Comparison of ENCODE assay signal across 8 cellular contexts in genomic region chr16:9053006-9053601, GRCh38. TPM values are rescaled to one million over a fixed set of nuclear protein-coding genes. Genes with fewer than 3 reads are reported as not detected.
DNase-seq lines count a peak whose midpoint lies in the region; ATAC-seq and TF ChIP-seq lines count a peak whose summit lies in the region.

No MANE protein-coding gene starts in this region.

- peaks cover 12% of the 10 kb centered on the region for H3F3A ChIP-seq in GM23338 (replicated peaks; ENCODE audit: low read depth)

- no peaks in the 10 kb centered on the region; the same call in 1 of the 2 replicates for H3K9me2 ChIP-seq in GM23338 (ENCODE audit: insufficient read depth)

- H3K4me3 Mint-ChIP-seq in GM23338, result peak overlapping the region; percentile 75
- H3K4me3 Mint-ChIP-seq in neural crest cell, result peak overlapping the region; percentile 69
- no peak overlapping the region for H3K4me3 Mint-ChIP-seq in T-helper 17 cell

- H4K20me1 ChIP-seq in GM23338 (replicated peaks; ENCODE audit: insufficient read depth), result no peaks in the 10 kb centered on the region
- no peaks in the 10 kb centered on the region for H4K20me1 ChIP-seq in OCI-LY3 (ENCODE audit: insufficient read depth, low read length)

- H2AFZ ChIP-seq in GM23338, result peak overlapping the region; percentile 72; the same call in 1 of the 2 replicates
- no peak overlapping the region for H2AFZ ChIP-seq in OCI-LY3 (ENCODE audit: low read depth, low read length)

- H3K27ac Mint-ChIP-seq in GM23338 (peak overlapping the region; percentile 96), neural crest cell (ENCODE audit: unreplicated experiment) (peak overlapping the region; percentile 78), T-helper 17 cell (no peak overlapping the region)

- H3K4me1 ChIP-seq in A673 (ENCODE audit: insufficient read depth, low read length, poor library complexity, severe bottlenecking) (peaks cover 3% of the 10 kb centered on the region), GM23338 (ENCODE audit: insufficient read depth) (peaks cover 3% of the 10 kb centered on the region), OCI-LY3 (ENCODE audit: low read length) (peaks cover 3% of the 10 kb centered on the region)

- H3K4me2 ChIP-seq in GM23338 (peak overlapping the region; percentile 70), OCI-LY3 (ENCODE audit: low read length) (peak overlapping the region; percentile 6; the same call in 1 of the 2 replicates)

- intact Hi-C loops in A673 (cut with micrococcal nuclease; ENCODE audit: unreplicated experiment), result no loop called here

- ATAC-seq in GM23338, result peak; percentile 93
- ATAC-seq in HG03045 (IDR thresholded peaks at IDR 0.05; ENCODE audit: unreplicated experiment), result no peak
- no peak for ATAC-seq in T-helper 17 cell

- H3K4me3 ChIP-seq in A673 (ENCODE audit: low read depth, low read length, poor library complexity, severe bottlenecking) (no peak overlapping the region), GM23338 (peak overlapping the region; percentile 38), OCI-LY3 (ENCODE audit: low read length) (no peak overlapping the region)

- H3K36me3 Mint-ChIP-seq in GM23338 (ENCODE audit: low read depth) (peaks cover 7% of the 10 kb centered on the region; the same call in 1 of the 3 replicates), neural crest cell (ENCODE audit: low read depth) (no peaks in the 10 kb centered on the region), T-helper 17 cell (ENCODE audit: low read depth) (no peaks in the 10 kb centered on the region)

- peaks cover 11% of the 10 kb centered on the region for H3K27me3 Mint-ChIP-seq in GM23338 (ENCODE audit: insufficient read depth, low read depth, poor library complexity)
- H3K27me3 Mint-ChIP-seq in neural crest cell (ENCODE audit: low read depth), result no peaks in the 10 kb centered on the region
- peaks cover 7% of the 10 kb centered on the region for H3K27me3 Mint-ChIP-seq in T-helper 17 cell

- H3K79me2 ChIP-seq in GM23338 (replicated peaks; ENCODE audit: insufficient read depth) (peaks cover 12% of the 10 kb centered on the region; the same call in 1 of the 2 replicates), OCI-LY3 (ENCODE audit: low read length) (no peaks in the 10 kb centered on the region)

- CTCF ChIA-PET in A673 (lab: Charles Lee), result no interaction called here

- H3K9me3 Mint-ChIP-seq in GM23338, result no peaks in the 10 kb centered on the region
- H3K9me3 Mint-ChIP-seq in neural crest cell, result peaks cover 7% of the 10 kb centered on the region

- H3K9me3 ChIP-seq in A673 (ENCODE audit: low read depth, low read length, poor library complexity, severe bottlenecking) (no peaks in the 10 kb centered on the region), OCI-LY3 (ENCODE audit: insufficient read depth, low read length) (no peaks in the 10 kb centered on the region), T-helper 17 cell (ENCODE audit: control insufficient read depth, low read length, poor library complexity, severe bottlenecking) (no peaks in the 10 kb centered on the region)

- TF ChIP-seq CTCF in A673 (conservative IDR thresholded peaks at IDR 0.05; ENCODE audit: low read depth, low read length) (no peak), GM23338 (conservative IDR thresholded peaks at IDR 0.05; ENCODE audit: low read depth in 2 of 2) (no peak), OCI-LY3 (IDR thresholded peaks at IDR 0.05; ENCODE audit: low read depth, low read length) (no peak), neural crest cell (conservative IDR thresholded peaks at IDR 0.05) (no peak)

- BruUV-seq in A673 (replicated peaks; lab: Mats Ljungman, UMichigan), result no TSS peak

- H3K9ac ChIP-seq in OCI-LY3 (ENCODE audit: low read length), result no peak overlapping the region

- H3K27me3 ChIP-seq in A673 (replicated peaks; ENCODE audit: insufficient read depth, low read depth, low read length, poor library complexity) (no peaks in the 10 kb centered on the region), GM23338 (ENCODE audit: insufficient read depth) (no peaks in the 10 kb centered on the region), OCI-LY3 (ENCODE audit: low read depth, low read length) (no peaks in the 10 kb centered on the region)

- DNase-seq in A673 (ENCODE audit: low spot score) (peak; percentile 71), GM23338 (ENCODE audit: low spot score) (peak; percentile 99), fibroblast of gingiva (ENCODE audit: low read depth) (peak; percentile 42), neural crest cell (ENCODE audit: low read depth, low spot score) (peak; percentile 67), T-helper 17 cell (no peak), amniotic stem cell (lab: John Stamatoyannopoulos, UW) (no peak)

- POLR2A ChIA-PET in A673 (lab: Charles Lee; ENCODE audit: low non-redundant PET), result interaction anchor here (0.6 kb wide), 1 partner anchor 38 kb away, joined by 10 read pairs; no protein-coding TSS in a partner anchor

- peaks cover 12% of the 10 kb centered on the region for H3K4me1 Mint-ChIP-seq in GM23338
- peaks cover 10% of the 10 kb centered on the region for H3K4me1 Mint-ChIP-seq in neural crest cell
- peaks cover under 1% of the 10 kb centered on the region for H3K4me1 Mint-ChIP-seq in T-helper 17 cell

- H3K27ac ChIP-seq in A673 (ENCODE audit: low read depth, low read length, poor library complexity, severe bottlenecking) (no peak overlapping the region), GM23338 (ENCODE audit: low read depth) (peak overlapping the region; percentile 76; the same call in 1 of the 2 replicates), OCI-LY3 (ENCODE audit: low read length) (no peak overlapping the region)

- H3K36me3 ChIP-seq in A673 (ENCODE audit: insufficient read depth, low read length, poor library complexity, severe bottlenecking), result no peaks in the 10 kb centered on the region
- no peaks in the 10 kb centered on the region for H3K36me3 ChIP-seq in GM23338 (ENCODE audit: insufficient read depth)
- no peaks in the 10 kb centered on the region for H3K36me3 ChIP-seq in OCI-LY3 (replicated peaks; ENCODE audit: low read depth, low read length)

TF ChIP-seq in GM23338, 12 proteins besides CTCF, POLR2A, EP300 and RAD21 (continues in another document):
- TF ChIP-seq, protein P1, sequence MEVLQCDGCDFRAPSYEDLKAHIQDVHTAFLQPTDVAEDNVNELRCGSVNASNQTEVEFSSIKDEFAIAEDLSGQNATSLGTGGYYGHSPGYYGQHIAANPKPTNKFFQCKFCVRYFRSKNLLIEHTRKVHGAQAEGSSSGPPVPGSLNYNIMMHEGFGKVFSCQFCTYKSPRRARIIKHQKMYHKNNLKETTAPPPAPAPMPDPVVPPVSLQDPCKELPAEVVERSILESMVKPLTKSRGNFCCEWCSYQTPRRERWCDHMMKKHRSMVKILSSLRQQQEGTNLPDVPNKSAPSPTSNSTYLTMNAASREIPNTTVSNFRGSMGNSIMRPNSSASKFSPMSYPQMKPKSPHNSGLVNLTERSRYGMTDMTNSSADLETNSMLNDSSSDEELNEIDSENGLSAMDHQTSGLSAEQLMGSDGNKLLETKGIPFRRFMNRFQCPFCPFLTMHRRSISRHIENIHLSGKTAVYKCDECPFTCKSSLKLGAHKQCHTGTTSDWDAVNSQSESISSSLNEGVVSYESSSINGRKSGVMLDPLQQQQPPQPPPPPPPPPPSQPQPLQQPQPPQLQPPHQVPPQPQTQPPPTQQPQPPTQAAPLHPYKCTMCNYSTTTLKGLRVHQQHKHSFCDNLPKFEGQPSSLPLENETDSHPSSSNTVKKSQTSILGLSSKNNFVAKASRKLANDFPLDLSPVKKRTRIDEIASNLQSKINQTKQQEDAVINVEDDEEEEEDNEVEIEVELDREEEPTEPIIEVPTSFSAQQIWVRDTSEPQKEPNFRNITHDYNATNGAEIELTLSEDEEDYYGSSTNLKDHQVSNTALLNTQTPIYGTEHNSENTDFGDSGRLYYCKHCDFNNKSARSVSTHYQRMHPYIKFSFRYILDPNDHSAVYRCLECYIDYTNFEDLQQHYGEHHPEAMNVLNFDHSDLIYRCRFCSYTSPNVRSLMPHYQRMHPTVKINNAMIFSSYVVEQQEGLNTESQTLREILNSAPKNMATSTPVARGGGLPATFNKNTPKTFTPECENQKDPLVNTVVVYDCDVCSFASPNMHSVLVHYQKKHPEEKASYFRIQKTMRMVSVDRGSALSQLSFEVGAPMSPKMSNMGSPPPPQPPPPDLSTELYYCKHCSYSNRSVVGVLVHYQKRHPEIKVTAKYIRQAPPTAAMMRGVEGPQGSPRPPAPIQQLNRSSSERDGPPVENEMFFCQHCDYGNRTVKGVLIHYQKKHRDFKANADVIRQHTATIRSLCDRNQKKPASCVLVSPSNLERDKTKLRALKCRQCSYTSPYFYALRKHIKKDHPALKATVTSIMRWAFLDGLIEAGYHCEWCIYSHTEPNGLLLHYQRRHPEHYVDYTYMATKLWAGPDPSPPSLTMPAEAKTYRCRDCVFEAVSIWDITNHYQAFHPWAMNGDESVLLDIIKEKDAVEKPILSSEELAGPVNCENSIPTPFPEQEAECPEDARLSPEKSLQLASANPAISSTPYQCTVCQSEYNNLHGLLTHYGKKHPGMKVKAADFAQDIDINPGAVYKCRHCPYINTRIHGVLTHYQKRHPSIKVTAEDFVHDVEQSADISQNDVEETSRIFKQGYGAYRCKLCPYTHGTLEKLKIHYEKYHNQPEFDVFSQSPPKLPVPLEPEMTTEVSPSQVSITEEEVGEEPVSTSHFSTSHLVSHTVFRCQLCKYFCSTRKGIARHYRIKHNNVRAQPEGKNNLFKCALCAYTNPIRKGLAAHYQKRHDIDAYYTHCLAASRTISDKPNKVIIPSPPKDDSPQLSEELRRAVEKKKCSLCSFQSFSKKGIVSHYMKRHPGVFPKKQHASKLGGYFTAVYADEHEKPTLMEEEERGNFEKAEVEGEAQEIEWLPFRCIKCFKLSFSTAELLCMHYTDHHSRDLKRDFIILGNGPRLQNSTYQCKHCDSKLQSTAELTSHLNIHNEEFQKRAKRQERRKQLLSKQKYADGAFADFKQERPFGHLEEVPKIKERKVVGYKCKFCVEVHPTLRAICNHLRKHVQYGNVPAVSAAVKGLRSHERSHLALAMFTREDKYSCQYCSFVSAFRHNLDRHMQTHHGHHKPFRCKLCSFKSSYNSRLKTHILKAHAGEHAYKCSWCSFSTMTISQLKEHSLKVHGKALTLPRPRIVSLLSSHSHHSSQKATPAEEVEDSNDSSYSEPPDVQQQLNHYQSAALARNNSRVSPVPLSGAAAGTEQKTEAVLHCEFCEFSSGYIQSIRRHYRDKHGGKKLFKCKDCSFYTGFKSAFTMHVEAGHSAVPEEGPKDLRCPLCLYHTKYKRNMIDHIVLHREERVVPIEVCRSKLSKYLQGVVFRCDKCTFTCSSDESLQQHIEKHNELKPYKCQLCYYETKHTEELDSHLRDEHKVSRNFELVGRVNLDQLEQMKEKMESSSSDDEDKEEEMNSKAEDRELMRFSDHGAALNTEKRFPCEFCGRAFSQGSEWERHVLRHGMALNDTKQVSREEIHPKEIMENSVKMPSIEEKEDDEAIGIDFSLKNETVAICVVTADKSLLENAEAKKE (CRISPR knock-in tag; IDR thresholded peaks at IDR 0.05), result 0 out of 2 replicates have a peak, but pooled peaks have one; percentile 33
- TF ChIP-seq STAT1 (IDR thresholded peaks at IDR 0.05; ENCODE audit: unreplicated experiment), result no peak
- no peak for TF ChIP-seq EZH2 (IDR thresholded peaks at IDR 0.05; ENCODE audit: low read depth, unreplicated experiment)

RNA-seq across cellular contexts. Expression of gene HAPSTR1, which starts 38.3 kb away (rescaled TPM):
- 83.8 and 90.4 TPM in 2 replicates for total RNA-seq in A673 (2021)
- 66.0 and 66.3 TPM in 2 replicates for total RNA-seq in GM23338 (2014; rRNA removed; shearing (Covaris generic))
- polyA plus RNA-seq in GM23338 (2016; fragmentation: Nextera tagmentation; extraction: Ambion mirVana), result 8.1 and 9.5 TPM in 2 replicates
- total RNA-seq in neural crest cell, result 80.1 and 81.1 TPM in 2 replicates
- 100 to 1,000 TPM; 122 to 124 TPM for total RNA-seq in T-helper 17 cell

Comparison
In these comparisons a context has a peak if more than half of its experiments do, and no peak if none do; other contexts are left out.
1. DNase-seq: peak in A673 (single experiment), GM23338 (single experiment), fibroblast of gingiva (single experiment) and neural crest cell (single experiment); none in T-helper 17 cell (0 of 3) and amniotic stem cell (single experiment).